18 cellular contexts compared by ENCODE assay signal in the genomic region with DNA sequence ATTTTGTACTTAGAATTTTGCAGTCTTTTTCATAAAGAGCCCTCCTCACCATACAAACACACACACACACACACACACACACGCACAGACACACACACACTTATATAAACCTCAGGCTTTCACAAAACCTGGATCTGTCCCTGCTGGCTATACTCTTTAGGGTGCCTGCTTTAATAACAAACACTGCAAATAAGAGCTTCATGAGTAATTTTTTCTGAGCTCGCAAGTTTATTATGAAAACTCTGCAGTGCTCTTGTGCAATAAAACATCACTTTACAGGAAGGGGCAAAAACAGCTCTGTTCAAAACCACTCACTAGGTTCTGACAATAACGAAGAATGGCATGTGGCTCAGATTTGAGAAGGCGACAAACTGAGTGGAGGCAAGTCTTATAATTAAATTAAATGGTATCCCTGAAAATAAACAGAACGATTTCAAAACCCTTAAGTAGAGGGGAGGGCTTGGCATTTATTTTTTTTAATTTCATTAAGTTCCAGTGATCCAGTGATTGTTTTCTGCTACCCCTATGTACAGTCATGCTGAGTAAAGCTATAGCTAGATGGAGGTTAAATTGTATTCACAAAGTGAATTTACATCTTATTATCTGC. TPM values are rescaled to one million over a fixed set of nuclear protein-coding genes. Genes with fewer than 3 reads are reported as not detected.
DNase-seq lines count a peak whose midpoint lies in the region; ATAC-seq, FAIRE-seq and TF ChIP-seq lines count a peak whose summit lies in the region.
"Had no signal": no experiment of that assay in that cellular context is flagged by ENCODE, and none has a peak within 500 bp of the region (broad histone marks: within the 10 kb centered on the region; RNA-seq: fewer than 3 reads in every experiment).

No MANE protein-coding gene starts in this region.

- CTCF ChIA-PET in A549 (lab: Yijun Ruan, JAX) (interaction anchor here (1.6 to 22.4 kb wide), 5 partner anchors 7 to 69 kb away, joined by 4 to 602 read pairs (median 13); partner anchors contain the start of gene CITED4), HEK293 (lab: Yijun Ruan, JAX) (interaction anchor here (0.8 to 2.3 kb wide), 3 partner anchors 12 to 87 kb away, joined by 3 to 11 read pairs (median 3); no protein-coding TSS in a partner anchor)

- no peak for TF ChIP-seq CTCF in A549 (IDR thresholded peaks at IDR 0.05)
- no peak for TF ChIP-seq CTCF in HEK293 (tag by site-specific recombination; IDR thresholded peaks at IDR 0.05)

- POLR2A ChIA-PET in A549 (lab: Yijun Ruan, JAX): interaction anchor here (1.3 kb wide), 1 partner anchor 75 kb away, joined by 10 read pairs; the partner anchor contains the start of gene CITED4
- POLR2A ChIA-PET in HEK293 (lab: Yijun Ruan, JAX): no interaction called here

- no peak for TF ChIP-seq POLR2A in A549 (IDR thresholded peaks at IDR 0.05; ENCODE audit: low read length)

- H3K9ac ChIP-seq in adipocyte (ENCODE audit: low read length): peak overlapping the region; percentile 38

- H3K4me1 ChIP-seq in A549: peaks cover 40% of the 10 kb centered on the region
- no peaks in the 10 kb centered on the region for H3K4me1 ChIP-seq in HEK293 (ENCODE audit: control insufficient read depth, insufficient read depth, low read length)
- H3K4me1 ChIP-seq in adipocyte (ENCODE audit: control insufficient read depth, insufficient read depth, low read length): peaks cover 39% of the 10 kb centered on the region

- no peaks in the 10 kb centered on the region for H3K36me3 ChIP-seq in HEK293 (ENCODE audit: control insufficient read depth in 2 of 2, insufficient read depth in 1 of 2, low read length in 2 of 2)
- no peaks in the 10 kb centered on the region for H3K36me3 ChIP-seq in adipocyte (ENCODE audit: control insufficient read depth, insufficient read depth, low read length, severe bottlenecking)
- H3K36me3 ChIP-seq: esophagus squamous epithelium had no signal

- H3K4me3 ChIP-seq in A549 (no peak overlapping the region), HEK293 (ENCODE audit: low read depth, low read length) (no peak overlapping the region), adipocyte (ENCODE audit: low read length) (no peak overlapping the region)
- H3K4me3 ChIP-seq: esophagus squamous epithelium had no signal

- H3K9me3 ChIP-seq in A549 (no peaks in the 10 kb centered on the region), HEK293 (ENCODE audit: control insufficient read depth, insufficient read depth, low read depth, low read length) (no peaks in the 10 kb centered on the region), adipocyte (ENCODE audit: control insufficient read depth, low read length) (no peaks in the 10 kb centered on the region)
- H3K9me3 ChIP-seq: esophagus squamous epithelium had no signal

- 56% methylated on average over 5 of the region's 5 CpGs for WGBS in A549 (ENCODE audit: missing lambda C conversion rate)

- no peak for FAIRE-seq in A549 (lab: Jason Lieb, UNC)
- FAIRE-seq: colon, RCC 7860, TTC549 had no signal

- TF ChIP-seq EP300 in A549 (IDR thresholded peaks at IDR 0.05): no peak

- peak overlapping the region; percentile 40 for H3K4me2 ChIP-seq in A549

- peak overlapping the region; percentile 51 to 94 for H3K27ac ChIP-seq in A549
- H3K27ac ChIP-seq in HEK293 (ENCODE audit: extremely low read depth, low read depth, low read length): no peak overlapping the region
- H3K27ac ChIP-seq in substantia nigra (ENCODE audit: low read depth, low read length, poor library complexity, severe bottlenecking): no peak overlapping the region
- H3K27ac ChIP-seq: esophagus squamous epithelium had no signal

- ATAC-seq in A549 (no peak), HG03460 (IDR thresholded peaks at IDR 0.05; ENCODE audit: unreplicated experiment) (no peak)

- TF ChIP-seq RAD21 in A549 (conservative IDR thresholded peaks at IDR 0.05 in 1 of 2, IDR thresholded peaks at IDR 0.05 in 1 of 2): no peak

- H3K27me3 ChIP-seq in adipocyte (replicated peaks; ENCODE audit: control insufficient read depth, insufficient read depth, low read length): no peaks in the 10 kb centered on the region
- H3K27me3 ChIP-seq: esophagus squamous epithelium had no signal

- DNase-seq in A549 (ENCODE audit: low read depth in 1 of 2, low spot score in 1 of 2) (no peak), adipocyte (ENCODE audit: low read depth) (peak; percentile 89), hepatic stellate cell (ENCODE audit: low spot score) (peak; percentile 28), NCI-H526 treated with DMSO at 0.1 percent for 48 hours (lab: John Stamatoyannopoulos, UW) (no peak), substantia nigra (lab: John Stamatoyannopoulos, UW) (no peak)
- DNase-seq in activated CD4-positive, alpha-beta T cell treated with anti-CD3 and anti-CD28 coated beads for 48 hours: no peak
- DNase-seq: activated CD8-positive, alpha-beta memory T cell treated with anti-CD3 and anti-CD28 coated beads for 24 hours; activated naive CD4-positive, alpha-beta T cell treated with Interleukin-2 at 50 U/mL for 16 hours; DMS79; esophagus squamous epithelium; NCI-H1436 treated with DMSO at 0.1 percent for 48 hours; NCI-H446 treated with DMSO at 0.1 percent for 48 hours; trophoblast cell had no signal

TF ChIP-seq in A549, 52 proteins besides CTCF, POLR2A, EP300 and RAD21 (continues in another document):
- no peak for TF ChIP-seq HEYL (CRISPR knock-in tag; IDR thresholded peaks at IDR 0.05)
- TF ChIP-seq CEBPB (IDR thresholded peaks at IDR 0.05): peak; percentile 56 to 57; a peak in 2 of 4 replicates
- TF ChIP-seq MAZ (IDR thresholded peaks at IDR 0.05; ENCODE audit: borderline replicate concordance, low read depth, low read length): no peak
- no peak for TF ChIP-seq ZSCAN20 (CRISPR knock-in tag; IDR thresholded peaks at IDR 0.05)
- TF ChIP-seq, protein P1, sequence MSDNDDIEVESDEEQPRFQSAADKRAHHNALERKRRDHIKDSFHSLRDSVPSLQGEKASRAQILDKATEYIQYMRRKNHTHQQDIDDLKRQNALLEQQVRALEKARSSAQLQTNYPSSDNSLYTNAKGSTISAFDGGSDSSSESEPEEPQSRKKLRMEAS (IDR thresholded peaks at IDR 0.05): no peak
- no peak for TF ChIP-seq CBX2 (IDR thresholded peaks at IDR 0.05; ENCODE audit: borderline replicate concordance, low read depth)
- TF ChIP-seq KDM5A (IDR thresholded peaks at IDR 0.05): no peak
- no peak for TF ChIP-seq ESRRA (IDR thresholded peaks at IDR 0.05; ENCODE audit: borderline replicate concordance, low read length)
- TF ChIP-seq E2F6 (IDR thresholded peaks at IDR 0.05; ENCODE audit: borderline replicate concordance, low read depth): no peak
- TF ChIP-seq, protein P2, sequence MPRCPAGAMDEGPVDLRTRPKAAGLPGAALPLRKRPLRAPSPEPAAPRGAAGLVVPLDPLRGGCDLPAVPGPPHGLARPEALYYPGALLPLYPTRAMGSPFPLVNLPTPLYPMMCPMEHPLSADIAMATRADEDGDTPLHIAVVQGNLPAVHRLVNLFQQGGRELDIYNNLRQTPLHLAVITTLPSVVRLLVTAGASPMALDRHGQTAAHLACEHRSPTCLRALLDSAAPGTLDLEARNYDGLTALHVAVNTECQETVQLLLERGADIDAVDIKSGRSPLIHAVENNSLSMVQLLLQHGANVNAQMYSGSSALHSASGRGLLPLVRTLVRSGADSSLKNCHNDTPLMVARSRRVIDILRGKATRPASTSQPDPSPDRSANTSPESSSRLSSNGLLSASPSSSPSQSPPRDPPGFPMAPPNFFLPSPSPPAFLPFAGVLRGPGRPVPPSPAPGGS (IDR thresholded peaks at IDR 0.05): no peak

TF ChIP-seq in HEK293, 187 proteins besides CTCF, POLR2A, EP300 and RAD21:
- TF ChIP-seq ZNF776 (tag by site-specific recombination; IDR thresholded peaks at IDR 0.05; ENCODE audit: borderline replicate concordance) (no peak), ZIC2 (tag by site-specific recombination; IDR thresholded peaks at IDR 0.05) (peak; percentile 78)

RNA-seq across cellular contexts. Expression of gene CTPS1, which starts 42.5 kb away (rescaled TPM):
- 145 and 181 TPM in 2 replicates for polyA plus RNA-seq in A549 (2011; rRNA removed)
- polyA plus RNA-seq in A549 (2012; cell fraction: cytosol; rRNA removed): 75.4 and 77.9 TPM in 2 replicates
- 113 and 172 TPM in 2 replicates for polyA plus RNA-seq in A549 (2012; cell fraction: nucleus; rRNA removed)
- polyA plus RNA-seq in A549 (2017; fragmentation: RNase III; extraction: RNeasy Plus Mini Kit Qiagen cat#74134 plus additional on column Dnase treatment): 159 to 169 TPM (median 159 TPM) in 3 replicates
- polyA minus RNA-seq in A549 (2011; rRNA and poly(A)+ RNA removed): 206 and 264 TPM in 2 replicates

Comparison
In these comparisons a context has a peak if more than half of its experiments do, and no peak if none do; other contexts are left out.
1. DNase-seq: peak in adipocyte (single experiment) and hepatic stellate cell (single experiment); none in A549 (0 of 2), NCI-H526 treated with DMSO at 0.1 percent for 48 hours (single experiment), substantia nigra (0 of 49) and activated CD4-positive, alpha-beta T cell treated with anti-CD3 and anti-CD28 coated beads for 48 hours (single experiment).
2. H3K27ac ChIP-seq: peak in A549 (2 of 2); none in HEK293 (single experiment) and substantia nigra (single experiment).